ENCODE assay signal across 28 cellular contexts in the genomic region with DNA sequence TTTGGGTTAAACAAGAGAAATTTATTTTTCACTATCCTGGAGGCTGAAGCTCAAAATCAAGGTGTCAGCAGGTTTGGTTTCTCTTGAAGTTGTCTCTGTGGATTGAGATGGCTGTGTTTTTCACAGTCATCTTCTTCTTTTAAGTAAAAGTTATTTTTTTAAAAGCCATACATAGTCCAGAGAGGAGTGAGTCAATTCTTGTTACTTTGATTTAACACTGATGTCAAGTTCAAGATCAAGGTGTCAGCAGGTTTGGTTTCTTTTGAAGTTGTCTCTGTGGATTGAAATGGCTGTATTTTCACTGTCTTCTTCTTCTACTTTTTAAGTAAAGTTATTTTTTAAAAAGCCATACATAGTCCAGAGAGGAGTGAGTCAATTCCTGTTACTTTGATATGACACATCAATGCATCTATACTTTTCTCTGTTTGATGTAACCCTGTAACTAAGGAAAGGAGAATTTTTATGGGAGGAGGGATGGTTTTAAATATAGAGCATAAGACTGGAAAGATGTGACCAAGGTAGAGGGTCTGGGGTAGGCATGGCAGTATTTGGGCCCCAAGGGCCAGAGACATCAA. TPM values are rescaled to one million over a fixed set of nuclear protein-coding genes. Genes with fewer than 3 reads are reported as not detected.
DNase-seq lines count a peak whose midpoint lies in the region; ATAC-seq, FAIRE-seq and TF ChIP-seq lines count a peak whose summit lies in the region.
"Had no signal": no experiment of that assay in that cellular context is flagged by ENCODE, and none has a peak within 500 bp of the region (broad histone marks: within the 10 kb centered on the region; RNA-seq: fewer than 3 reads in every experiment).

No MANE protein-coding gene starts in this region.

- no peaks in the 10 kb centered on the region for H3K9me1 ChIP-seq in endothelial cell of umbilical vein (replicated peaks; ENCODE audit: control insufficient read depth, extremely low read depth, insufficient read depth, low read length)

- DNase-seq in activated naive CD4-positive, alpha-beta T cell treated with anti-CD3 and anti-CD28 coated beads, Interleukin-2, amount 50 U/mL, for 72 hours (ENCODE audit: low spot score in 2 of 2): no peak
- DNase-seq in activated naive CD4-positive, alpha-beta T cell treated with Interleukin-2 at 50 U/mL for 16 hours: no peak
- DNase-seq in HT1080 (ENCODE audit: low read depth): peak; percentile 23
- DNase-seq in endothelial cell of umbilical vein (ENCODE audit: low read depth, low spot score): no peak
- DNase-seq in iPS-NIHi7 (ENCODE audit: extremely low spot score): no peak
- no peak for DNase-seq in NCI-H510A (lab: John Stamatoyannopoulos, UW)
- DNase-seq: 8988T; ACHN; AML-193; BE2C; CD4-positive, alpha-beta T cell; CD8-positive, alpha-beta memory T cell; DMS 273 treated with DMSO at 0.1 percent for 48 hours; DMS79; EL; GF-D8; GM23248; H7; HCEC 1CT had no signal

- no peak overlapping the region for H3K27ac Mint-ChIP-seq in activated naive CD4-positive, alpha-beta T cell treated with anti-CD3 and anti-CD28 coated beads, Interleukin-2, amount 50 U/mL, for 72 hours
- H3K27ac Mint-ChIP-seq: CD14-positive monocyte; CD4-positive, alpha-beta T cell; CD8-positive, alpha-beta memory T cell had no signal

- BruUV-seq in endothelial cell of umbilical vein (replicated peaks; lab: Mats Ljungman, UMichigan): no TSS peak

- no peak overlapping the region for H2AFZ ChIP-seq in endothelial cell of umbilical vein (ENCODE audit: low read depth, low read length)
- H2AFZ ChIP-seq: GM23248 had no signal

- peak; percentile 18 to 81 for ATAC-seq in activated naive CD4-positive, alpha-beta T cell treated with anti-CD3 and anti-CD28 coated beads, Interleukin-2, amount 50 U/mL, for 72 hours
- ATAC-seq in HG02763 (IDR thresholded peaks at IDR 0.05; ENCODE audit: unreplicated experiment): no peak
- ATAC-seq: A549 had no signal

- no peak overlapping the region for H3K9ac ChIP-seq in endothelial cell of umbilical vein (replicated peaks; ENCODE audit: extremely low read depth, insufficient read depth, low read length)
- H3K9ac ChIP-seq: BLaER1 treated with 17β-estradiol and CSF1 and Interleukin-3, amounts not matched to agents 10 nM and 100 nM; GM23248 had no signal

- H3K4me3 ChIP-seq in endothelial cell of umbilical vein (replicated peaks in 1 of 3; ENCODE audit: insufficient read depth in 1 of 3, low read depth in 1 of 3, low read length in 3 of 3): no peak overlapping the region
- H3K4me3 ChIP-seq: A549; BLaER1 treated with 17β-estradiol and CSF1 and Interleukin-3, amounts not matched to agents 10 nM and 100 nM; GM23248 had no signal

- H3K79me2 ChIP-seq in endothelial cell of umbilical vein (ENCODE audit: control insufficient read depth, insufficient read depth, low read length): no peaks in the 10 kb centered on the region

- peaks cover 0 to 19% of the 10 kb centered on the region in 2 donors for H3K36me3 Mint-ChIP-seq in activated naive CD4-positive, alpha-beta T cell treated with anti-CD3 and anti-CD28 coated beads, Interleukin-2, amount 50 U/mL, for 72 hours

- no peaks in the 10 kb centered on the region for H3K4me1 ChIP-seq in endothelial cell of umbilical vein (ENCODE audit: control insufficient read depth, extremely low read depth, insufficient read depth, low read length)
- H3K4me1 ChIP-seq: BE2C had no signal

- intact Hi-C loops in endothelial cell of umbilical vein (cut with micrococcal nuclease): no loop called here

- H3K27me3 ChIP-seq in endothelial cell of umbilical vein (ENCODE audit: control insufficient read depth in 2 of 2, insufficient read depth in 2 of 2, low read length in 2 of 2): no peaks in the 10 kb centered on the region
- H3K27me3 ChIP-seq: BLaER1 treated with 17β-estradiol and CSF1 and Interleukin-3, amounts not matched to agents 10 nM and 100 nM had no signal

- CTCF ChIA-PET in endothelial cell of umbilical vein (lab: Charles Lee): interaction anchor here (1.0 kb wide), 1 partner anchor 13 kb away, joined by 3 read pairs; no protein-coding TSS in a partner anchor

- no peak overlapping the region for H3K27ac ChIP-seq in endothelial cell of umbilical vein (ENCODE audit: insufficient read depth, low read depth, low read length)
- H3K27ac ChIP-seq: A549; BLaER1 treated with 17β-estradiol and CSF1 and Interleukin-3, amounts not matched to agents 10 nM and 100 nM; GM23248 had no signal

- no peak overlapping the region for H3K4me2 ChIP-seq in endothelial cell of umbilical vein (ENCODE audit: insufficient read depth, low read length)
- H3K4me2 ChIP-seq: A549; BLaER1 treated with 17β-estradiol and CSF1 and Interleukin-3, amounts not matched to agents 10 nM and 100 nM had no signal

- no peak for TF ChIP-seq CTCF in endothelial cell of umbilical vein (IDR thresholded peaks at IDR 0.05; ENCODE audit: extremely low read depth in 1 of 2, insufficient read depth in 1 of 2, low read depth in 1 of 2, low read length in 2 of 2)

- TF ChIP-seq POLR2A in endothelial cell of umbilical vein (IDR thresholded peaks at IDR 0.05; ENCODE audit: low read depth, low read length): no peak

- FAIRE-seq in endothelial cell of umbilical vein (lab: Jason Lieb, UNC): no peak
- FAIRE-seq: A549, D721Med, GM12891, GM18507, GM19239, H1 had no signal

- POLR2A ChIA-PET in endothelial cell of umbilical vein (lab: Charles Lee): no interaction called here

- no peaks in the 10 kb centered on the region for H4K20me1 ChIP-seq in endothelial cell of umbilical vein (replicated peaks; ENCODE audit: control insufficient read depth, extremely low read depth, insufficient read depth, low read length)
- H4K20me1 ChIP-seq: BLaER1 treated with 17β-estradiol and CSF1 and Interleukin-3, amounts not matched to agents 10 nM and 100 nM had no signal

- H3K36me3 ChIP-seq in endothelial cell of umbilical vein (ENCODE audit: control insufficient read depth in 2 of 2, extremely low read depth in 1 of 2, insufficient read depth in 2 of 2, low read length in 2 of 2): no peaks in the 10 kb centered on the region
- H3K36me3 ChIP-seq: BE2C; BLaER1 treated with 17β-estradiol and CSF1 and Interleukin-3, amounts not matched to agents 10 nM and 100 nM had no signal

- H3K9me3 Mint-ChIP-seq in activated naive CD4-positive, alpha-beta T cell treated with anti-CD3 and anti-CD28 coated beads, Interleukin-2, amount 50 U/mL, for 72 hours: peaks cover 6 to 23% of the 10 kb centered on the region in 2 donors

- dilution Hi-C loops in endothelial cell of umbilical vein (cut with MboI; ENCODE audit: extremely low pct_ligation_motif_present, low sequenced_read_pairs): no loop called here

- no peaks in the 10 kb centered on the region for H3K9me3 ChIP-seq in endothelial cell of umbilical vein (replicated peaks; ENCODE audit: control insufficient read depth, insufficient read depth, low read length)
- H3K9me3 ChIP-seq: BE2C had no signal

TF ChIP-seq in endothelial cell of umbilical vein, 7 proteins besides CTCF, POLR2A, EP300 and RAD21:
- TF ChIP-seq FOS (IDR thresholded peaks at IDR 0.05; ENCODE audit: borderline replicate concordance, insufficient read depth, low read length) (peak; percentile 43), MAX (IDR thresholded peaks at IDR 0.05; ENCODE audit: insufficient read depth, insufficient read length) (no peak), POLR2AphosphoS5 (IDR thresholded peaks at IDR 0.05; ENCODE audit: insufficient read depth, low read depth, low read length) (no peak), MYC (IDR thresholded peaks at IDR 0.05; ENCODE audit: low read depth, low read length) (no peak), JUN (IDR thresholded peaks at IDR 0.05; ENCODE audit: borderline replicate concordance, insufficient read depth, insufficient read length, low read depth) (no peak), GATA2 (IDR thresholded peaks at IDR 0.05; ENCODE audit: insufficient read depth, insufficient read length, low read depth, low read length) (no peak)

RNA-seq across cellular contexts. Expression of gene RASGRP3, which starts 22.5 kb away (rescaled TPM):
- total RNA-seq in activated naive CD4-positive, alpha-beta T cell treated with anti-CD3 and anti-CD28 coated beads, Interleukin-2, amount 50 U/mL, for 72 hours: 1 to 10 TPM; 2.5 to 2.8 TPM
- 0.84 and 2.1 TPM in 2 replicates for total RNA-seq in HT1080 (2014; rRNA removed; shearing (Covaris generic))
- polyA plus RNA-seq in HT1080 (2015; cell fraction: cytosol; rRNA removed): 0.01 TPM in 2 replicates
- 0.09 and 0.13 TPM in 2 replicates for polyA plus RNA-seq in HT1080 (2015; cell fraction: nucleus; rRNA removed)
- total RNA-seq in endothelial cell of umbilical vein: 39.6 and 42.1 TPM in 2 replicates
- polyA plus RNA-seq in endothelial cell of umbilical vein: 14.3 and 16.0 TPM in 2 replicates
- polyA plus RNA-seq in endothelial cell of umbilical vein (2011; cell fraction: cytosol; rRNA removed): 6.0 and 9.7 TPM in 2 replicates
- 30.4 and 31.8 TPM in 2 replicates for polyA plus RNA-seq in endothelial cell of umbilical vein (2011; cell fraction: nucleus; rRNA removed)
- polyA plus RNA-seq in endothelial cell of umbilical vein (2012): 3.1 and 8.9 TPM in 2 replicates
- 60.3 and 65.5 TPM in 2 replicates for polyA minus RNA-seq in endothelial cell of umbilical vein
- not detected for polyA minus RNA-seq in endothelial cell of umbilical vein (2011; cell fraction: cytosol; rRNA and poly(A)+ RNA removed)
- 31.3 and 73.1 TPM in 2 replicates for polyA minus RNA-seq in endothelial cell of umbilical vein (2011; cell fraction: nucleus; rRNA and poly(A)+ RNA removed)
- total RNA-seq: H1 had no signal

Comparison
In these comparisons a context has a peak if more than half of its experiments do, and no peak if none do; other contexts are left out.
1. RNA of gene RASGRP3, which starts 22.5 kb away (total RNA-seq): 39.6 to 42.1 TPM in endothelial cell of umbilical vein; 2.5 to 2.8 TPM in activated naive CD4-positive, alpha-beta T cell treated with anti-CD3 and anti-CD28 coated beads, Interleukin-2, amount 50 U/mL, for 72 hours and 0.84 to 2.1 TPM in HT1080; every median in the first group is over 10 times any median in the second.